8 cellular contexts compared by ENCODE assay signal in genomic region chr7:148700693-148701092, GRCh38. TPM values are rescaled to one million over a fixed set of nuclear protein-coding genes. Genes with fewer than 3 reads are reported as not detected.
DNase-seq lines count a peak whose midpoint lies in the region; ATAC-seq and TF ChIP-seq lines count a peak whose summit lies in the region.

No MANE protein-coding gene starts in this region.

- H3K14ac ChIP-seq in IMR-90 (replicated peaks; ENCODE audit: low read depth, low read length): 0 out of 2 replicates have a peak overlapping the region, but pooled peaks have one; percentile 8

- peaks cover 53% of the 10 kb centered on the region for H4K20me1 ChIP-seq in IMR-90 (ENCODE audit: insufficient read depth, low read length)

- H4K5ac ChIP-seq in IMR-90 (ENCODE audit: low read depth, low read length): no peak overlapping the region

- H3K4me2 ChIP-seq in IMR-90 (ENCODE audit: low read depth, low read length): peak overlapping the region; percentile 95

- H3K9ac ChIP-seq in IMR-90 (ENCODE audit: low read depth, low read length): peak overlapping the region; percentile 91

- CTCF ChIA-PET in IMR-90 (lab: Yijun Ruan, JAX): interaction anchor here (1.0 to 1.2 kb wide), 2 partner anchors 19 to 38 kb away, joined by 3 read pairs; no protein-coding TSS in a partner anchor
- CTCF ChIA-PET in activated CD4-positive, alpha-beta T cell treated with anti-CD3 and anti-CD28 coated beads, Interleukin-2, amount 10 ng/mL, durations not matched to agents 7 days and 5 days (lab: Charles Lee): interaction anchor here (1.5 kb wide), 2 partner anchors 10 to 23 kb away, joined by 3 to 4 read pairs; no protein-coding TSS in a partner anchor

- no peaks in the 10 kb centered on the region for H3K9me3 Mint-ChIP-seq in activated CD4-positive, alpha-beta T cell treated with anti-CD3 and anti-CD28 coated beads, Interleukin-2, amount 10 ng/mL, durations not matched to agents 7 days and 5 days

- TF ChIP-seq POLR2A in IMR-90 (IDR thresholded peaks at IDR 0.05; ENCODE audit: low read depth, low read length): no peak
- no peak for TF ChIP-seq POLR2A in esophagus muscularis mucosa (IDR thresholded peaks at IDR 0.05; ENCODE audit: low read depth)

- no peak overlapping the region for H2BK20ac ChIP-seq in IMR-90 (ENCODE audit: low read depth, low read length)

- peak overlapping the region; percentile 82 for H3K27ac Mint-ChIP-seq in activated CD4-positive, alpha-beta T cell treated with anti-CD3 and anti-CD28 coated beads, Interleukin-2, amount 10 ng/mL, durations not matched to agents 7 days and 5 days

- H3K56ac ChIP-seq in IMR-90 (ENCODE audit: extremely low read depth, insufficient read depth, low read length): peak overlapping the region; percentile 51

- peak overlapping the region; percentile 82 for H3K4me3 Mint-ChIP-seq in activated CD4-positive, alpha-beta T cell treated with anti-CD3 and anti-CD28 coated beads, Interleukin-2, amount 10 ng/mL, durations not matched to agents 7 days and 5 days

- no peaks in the 10 kb centered on the region for H3K27me3 Mint-ChIP-seq in activated CD4-positive, alpha-beta T cell treated with anti-CD3 and anti-CD28 coated beads, Interleukin-2, amount 10 ng/mL, durations not matched to agents 7 days and 5 days

- no peak overlapping the region for H2BK15ac ChIP-seq in IMR-90 (ENCODE audit: low read depth, low read length)

- H3K36me3 ChIP-seq in IMR-90 (ENCODE audit: control insufficient read depth, insufficient read depth, low read length) (no peaks in the 10 kb centered on the region), esophagus muscularis mucosa (no peaks in the 10 kb centered on the region)

- peaks cover 0 to 27% of the 10 kb centered on the region in 2 experiments; a peak in 2 of 4 replicates for H3K79me1 ChIP-seq in IMR-90 (ENCODE audit: low read depth in 1 of 2, low read length in 2 of 2)

- peaks cover 12% of the 10 kb centered on the region for H3K9me1 ChIP-seq in IMR-90 (ENCODE audit: insufficient read depth, low read length)

- POLR2A ChIA-PET in IMR-90 (lab: Charles Lee; ENCODE audit: unreplicated experiment): no interaction called here
- POLR2A ChIA-PET in activated CD4-positive, alpha-beta T cell treated with anti-CD3 and anti-CD28 coated beads, Interleukin-2, amount 10 ng/mL, durations not matched to agents 7 days and 5 days (lab: Charles Lee): interaction anchor here (0.6 kb wide), 1 partner anchor 144 kb away, joined by 6 read pairs; no protein-coding TSS in a partner anchor

- H2AK5ac ChIP-seq in IMR-90 (ENCODE audit: low read depth, low read length): no peak overlapping the region

- H4K91ac ChIP-seq in IMR-90 (ENCODE audit: insufficient read depth, low read depth, low read length): no peak overlapping the region

- H3K4me3 ChIP-seq in AG10803 (ENCODE audit: low read length) (peak overlapping the region; percentile 74), IMR-90 (ENCODE audit: insufficient read depth, low read depth, low read length) (peak overlapping the region; percentile 92), esophagus muscularis mucosa (peak overlapping the region; percentile 81 to 99 (median 96))

- no peaks in the 10 kb centered on the region for H3K9me3 ChIP-seq in IMR-90 (ENCODE audit: control insufficient read depth, insufficient read depth, low read length)
- H3K9me3 ChIP-seq in esophagus muscularis mucosa: no peaks in the 10 kb centered on the region

- H3K4me1 ChIP-seq in IMR-90 (ENCODE audit: control insufficient read depth, insufficient read depth, low read length) (peaks cover 11% of the 10 kb centered on the region), esophagus muscularis mucosa (peaks cover 46 to 69% (median 65%) of the 10 kb centered on the region in 4 donors)

- 0 out of 2 replicates have a peak overlapping the region, but pooled peaks have one; percentile 27 for H3K4ac ChIP-seq in IMR-90 (ENCODE audit: low read depth, low read length)

- no peak for ATAC-seq in IMR-90 (ENCODE audit: low read depth)

- TF ChIP-seq RAD21 in IMR-90 (IDR thresholded peaks at IDR 0.05; ENCODE audit: low read length): no peak

- intact Hi-C loops in IMR-90 (cut with micrococcal nuclease): loop anchor here (1.0 to 2.0 kb wide), 5 partner anchors 30 to 241 kb away; no protein-coding TSS in a partner anchor
- intact Hi-C loops in esophagus muscularis mucosa (cut with DNase I): loop anchor here (5.0 to 10.0 kb wide), 2 partner anchors 64 to 182 kb away; partner anchors contain the start of gene EZH2

- no peaks in the 10 kb centered on the region for H3K27me3 ChIP-seq in IMR-90 (ENCODE audit: control insufficient read depth, insufficient read depth, low read length)
- H3K27me3 ChIP-seq in esophagus muscularis mucosa: no peaks in the 10 kb centered on the region

- no peak overlapping the region for H2AK9ac ChIP-seq in IMR-90 (replicated peaks; ENCODE audit: low read depth, low read length, poor library complexity)

- H3K27ac ChIP-seq in IMR-90 (ENCODE audit: insufficient read depth, low read length) (peak overlapping the region; percentile 90; the same call in 1 of the 2 replicates), esophagus muscularis mucosa (replicated peaks in 1 of 4) (peak overlapping the region; percentile 96 to 99 (median 99))

- H2AFZ ChIP-seq in IMR-90 (replicated peaks; ENCODE audit: low read length, poor library complexity): no peak overlapping the region

- dilution Hi-C loops in IMR-90 (cut with HindIII; ENCODE audit: low sequenced_read_pairs, unreplicated experiment): no loop called here

- no TSS peak for BruUV-seq in IMR-90 (replicated peaks; lab: Mats Ljungman, UMichigan)

- peaks cover 11% of the 10 kb centered on the region for H3K36me3 Mint-ChIP-seq in activated CD4-positive, alpha-beta T cell treated with anti-CD3 and anti-CD28 coated beads, Interleukin-2, amount 10 ng/mL, durations not matched to agents 7 days and 5 days (ENCODE audit: low read depth)

- TF ChIP-seq EP300 in esophagus muscularis mucosa (IDR thresholded peaks at IDR 0.05): no peak

- no peak overlapping the region for H3K18ac ChIP-seq in IMR-90 (ENCODE audit: low read depth, low read length)

- WGBS in IMR-90 (ENCODE audit: extremely low coverage in 2 of 2, insufficient read length in 1 of 2), 2 experiments: 0% methylated on average over 1 of the region's 4 CpGs; no CpG with 5 or more reads in 1 of the 2 experiments
- WGBS in esophagus muscularis mucosa: 13% methylated on average over 4 of the region's 4 CpGs

- DNase-seq in AG10803 (ENCODE audit: low read depth): peak; percentile 44
- peak; percentile 50 for DNase-seq in IMR-90
- peak; percentile 65 for DNase-seq in activated CD4-positive, alpha-beta T cell treated with anti-CD3 and anti-CD28 coated beads, Interleukin-2, amount 10 ng/mL, durations not matched to agents 7 days and 5 days
- no peak for DNase-seq in esophagus muscularis mucosa (ENCODE audit: extremely low spot score)
- peak; percentile 41 for DNase-seq in retina
- no peak for DNase-seq in hippocampal formation (lab: John Stamatoyannopoulos, UW)
- no peak for DNase-seq in SW 1271 (lab: John Stamatoyannopoulos, UW)
- DNase-seq in NCI-H748 (lab: John Stamatoyannopoulos, UW; ENCODE audit: unreplicated experiment): no peak

- H3K23ac ChIP-seq in IMR-90 (ENCODE audit: low read depth, low read length): peak overlapping the region; percentile 31; the same call in 1 of the 2 replicates

- in situ Hi-C loops in IMR-90 (cut with MboI; ENCODE audit: low sequenced_read_pairs): no loop called here

- no peak overlapping the region; the same call in 1 of the 2 replicates for H2BK120ac ChIP-seq in IMR-90 (ENCODE audit: low read depth, low read length)

- peak overlapping the region; percentile 89 for H2BK5ac ChIP-seq in IMR-90 (ENCODE audit: low read depth, low read length, poor library complexity, severe bottlenecking)

- no peak for TF ChIP-seq CTCF in AG10803 (conservative IDR thresholded peaks at IDR 0.05; ENCODE audit: low read length)
- TF ChIP-seq CTCF in IMR-90 (conservative IDR thresholded peaks at IDR 0.05; ENCODE audit: low read depth, low read length): no peak
- TF ChIP-seq CTCF in esophagus muscularis mucosa (IDR thresholded peaks at IDR 0.05): no peak

- peaks cover 55% of the 10 kb centered on the region for H3K4me1 Mint-ChIP-seq in activated CD4-positive, alpha-beta T cell treated with anti-CD3 and anti-CD28 coated beads, Interleukin-2, amount 10 ng/mL, durations not matched to agents 7 days and 5 days

- H4K8ac ChIP-seq in IMR-90 (ENCODE audit: low read depth in 2 of 2, low read length in 2 of 2): no peak overlapping the region; a peak in 2 of 4 replicates

TF ChIP-seq in IMR-90, 13 proteins besides CTCF, POLR2A, EP300 and RAD21:
- TF ChIP-seq RFX5 (IDR thresholded peaks at IDR 0.05; ENCODE audit: low read depth, low read length): no peak
- peak; percentile 73; the same call in 1 of the 2 replicates for TF ChIP-seq MXI1 (IDR thresholded peaks at IDR 0.05; ENCODE audit: borderline replicate concordance, low read depth, low read length)

RNA-seq across cellular contexts. Expression of gene CUL1, which starts 2.0 kb away (rescaled TPM):
- 46.2 and 61.4 TPM in 2 replicates for total RNA-seq in IMR-90 (2012; rRNA removed)
- 39.4 and 44.0 TPM in 2 replicates for polyA plus RNA-seq in IMR-90 (2012; rRNA removed)
- polyA plus RNA-seq in IMR-90 (2012; cell fraction: cytosol; rRNA removed): 12.8 and 16.9 TPM in 2 replicates
- polyA plus RNA-seq in IMR-90 (2012; cell fraction: nucleus; rRNA removed; ENCODE audit: low replicate concordance): 9.5 and 39.8 TPM in 2 replicates
- total RNA-seq in activated CD4-positive, alpha-beta T cell treated with anti-CD3 and anti-CD28 coated beads, Interleukin-2, amount 10 ng/mL, durations not matched to agents 7 days and 5 days: 10 to 100 TPM; 51.9 to 57.8 TPM
- total RNA-seq in esophagus muscularis mucosa: 10 to 100 TPM; 73.1 to 87.1 (median 77.8) TPM

Comparison
In these comparisons a context has a peak if more than half of its experiments do, and no peak if none do; other contexts are left out.
1. DNase-seq: peak in AG10803 (single experiment), IMR-90 (single experiment), activated CD4-positive, alpha-beta T cell treated with anti-CD3 and anti-CD28 coated beads, Interleukin-2, amount 10 ng/mL, durations not matched to agents 7 days and 5 days (single experiment) and retina (single experiment); none in esophagus muscularis mucosa (single experiment), hippocampal formation (0 of 2), SW 1271 (0 of 2) and NCI-H748 (single experiment).
2. Peak in every context shown above with its lines, with median percentiles within 50 percentile points of each other: H3K4me3 ChIP-seq.